Comparison of ENCODE assay signal across 9 cellular contexts in the genomic region with DNA sequence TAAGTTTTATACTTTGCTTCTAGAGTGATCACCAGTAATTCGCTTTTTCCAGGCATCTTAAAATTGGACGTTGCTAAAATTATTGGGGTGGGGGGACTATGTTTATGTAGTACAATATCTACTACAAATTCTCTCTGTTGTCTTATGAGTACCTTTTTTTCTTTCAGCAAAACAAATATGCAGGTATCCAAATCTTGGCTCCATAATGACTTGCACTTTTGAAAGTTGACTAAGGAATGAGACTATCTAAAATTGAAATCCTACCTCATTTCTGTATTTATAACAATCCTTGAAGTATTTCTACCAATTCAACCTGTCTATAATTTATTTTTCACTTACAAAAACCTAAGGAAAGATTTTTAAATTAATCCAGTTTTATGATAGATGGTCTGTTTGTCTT. TPM values are rescaled to one million over a fixed set of nuclear protein-coding genes. Genes with fewer than 3 reads are reported as not detected.
DNase-seq lines count a peak whose midpoint lies in the region; ATAC-seq and TF ChIP-seq lines count a peak whose summit lies in the region.
"Had no signal": no experiment of that assay in that cellular context is flagged by ENCODE, and none has a peak within 500 bp of the region (broad histone marks: within the 10 kb centered on the region; RNA-seq: fewer than 3 reads in every experiment).

No MANE protein-coding gene starts in this region.

- H3K36me3 Mint-ChIP-seq in activated B cell treated with CpG ODN at 0.5 μM for 24 hours (ENCODE audit: low read depth), result peaks cover 12% of the 10 kb centered on the region

- H3K4me3 Mint-ChIP-seq in activated B cell treated with CpG ODN at 0.5 μM for 24 hours, result peak overlapping the region; percentile 44

- TF ChIP-seq POLR2A in heart left ventricle (IDR thresholded peaks at IDR 0.05), result no peak

- H3K36me3 ChIP-seq in heart left ventricle (peaks cover 0 to 20% (median 5%) of the 10 kb centered on the region in 9 donors), tibial artery (peaks cover 4 to 7% (median 6%) of the 10 kb centered on the region in 3 donors)

- ATAC-seq in heart left ventricle (no peak), right cardiac atrium (no peak), activated B cell treated with CpG ODN at 0.5 μM for 24 hours (ENCODE audit: low read depth) (no peak), foreskin keratinocyte (no peak), GM19395 (IDR thresholded peaks at IDR 0.05; ENCODE audit: unreplicated experiment) (no peak)

- H3K27me3 ChIP-seq in heart left ventricle, result no peaks in the 10 kb centered on the region
- no peaks in the 10 kb centered on the region for H3K27me3 ChIP-seq in right cardiac atrium (ENCODE audit: control insufficient read depth, insufficient read depth)
- H3K27me3 ChIP-seq in foreskin keratinocyte, result no peaks in the 10 kb centered on the region
- no peaks in the 10 kb centered on the region for H3K27me3 ChIP-seq in tibial artery
- H3K27me3 ChIP-seq: neutrophil had no signal

- peaks cover 52% of the 10 kb centered on the region for H3K4me1 Mint-ChIP-seq in activated B cell treated with CpG ODN at 0.5 μM for 24 hours

- peak overlapping the region in 3 of 12 donors; percentile 99 to 100 (median 100) for H3K4me3 ChIP-seq in heart left ventricle
- no peak overlapping the region for H3K4me3 ChIP-seq in right cardiac atrium (ENCODE audit: low read length)
- no peak overlapping the region for H3K4me3 ChIP-seq in tibial artery

- no peaks in the 10 kb centered on the region for H3K27me3 Mint-ChIP-seq in activated B cell treated with CpG ODN at 0.5 μM for 24 hours

- DNase-seq in heart left ventricle (no peak), right cardiac atrium (no peak), activated B cell treated with CpG ODN at 0.5 μM for 24 hours (no peak), foreskin keratinocyte (no peak), tibial artery (no peak), hepatic stellate cell (ENCODE audit: low spot score) (no peak), globus pallidus (ENCODE audit: low spot score) (no peak)

- POLR2A ChIA-PET in activated B cell treated with CpG ODN at 0.5 μM for 24 hours (lab: Charles Lee), result interaction anchor here (1.2 kb wide), 1 partner anchor 18 kb away, joined by 3 read pairs; no protein-coding TSS in a partner anchor

- CTCF ChIA-PET in activated B cell treated with CpG ODN at 0.5 μM for 24 hours (lab: Charles Lee), result interaction anchor here (0.6 to 0.8 kb wide), 2 partner anchors 26 to 94 kb away, joined by 3 read pairs; no protein-coding TSS in a partner anchor

- H3K27ac ChIP-seq in heart left ventricle, result peak overlapping the region in 7 of 12 donors; percentile 14 to 98 (median 97)
- H3K27ac ChIP-seq in right cardiac atrium (ENCODE audit: low read length), result no peak overlapping the region
- H3K27ac ChIP-seq in foreskin keratinocyte, result peak overlapping the region; percentile 52
- H3K27ac ChIP-seq in tibial artery, result peak overlapping the region; percentile 11 to 16
- H3K27ac ChIP-seq: neutrophil had no signal

- no peaks in the 10 kb centered on the region for H3K9me3 ChIP-seq in heart left ventricle
- H3K9me3 ChIP-seq in right cardiac atrium (ENCODE audit: control insufficient read depth, low read length), result no peaks in the 10 kb centered on the region
- no peaks in the 10 kb centered on the region for H3K9me3 ChIP-seq in tibial artery
- H3K9me3 ChIP-seq: neutrophil had no signal

- no peak overlapping the region for H3K27ac Mint-ChIP-seq in activated B cell treated with CpG ODN at 0.5 μM for 24 hours

- intact Hi-C loops in heart left ventricle (cut with DNase I), result loop anchor here in 5 of 10 donors (5.0 to 10.0 kb wide), 4 partner anchors 118 to 348 kb away; partner anchors contain the start of genes HSP90AA1 (in 2 of the 5) and ZNF839 (in 2 of the 5)
- intact Hi-C loops in right cardiac atrium (cut with DNase I), result loop anchor here in 1 of 4 donors (10.0 kb wide), 2 partner anchors 118 to 252 kb away; partner anchors contain the start of gene HSP90AA1
- intact Hi-C loops in activated B cell treated with CpG ODN at 0.5 μM for 24 hours (cut with micrococcal nuclease), result no loop called here
- intact Hi-C loops in tibial artery (cut with DNase I; ENCODE audit: low total_unique reads), result loop anchor here (10.0 kb wide), 1 partner anchor 202 kb away; the partner anchor contains the start of gene PPP2R5C

- WGBS in heart left ventricle, 4 donors, result 47 to 63% (median 56%) methylated on average over 2 of the region's 2 CpGs
- 58% methylated on average over 2 of the region's 2 CpGs for WGBS in right cardiac atrium

- no peaks in the 10 kb centered on the region for H3K9me3 Mint-ChIP-seq in activated B cell treated with CpG ODN at 0.5 μM for 24 hours

- TF ChIP-seq CTCF in heart left ventricle (IDR thresholded peaks at IDR 0.05) (no peak), activated B cell treated with CpG ODN at 0.5 μM for 24 hours (IDR thresholded peaks at IDR 0.05) (no peak), foreskin keratinocyte (conservative IDR thresholded peaks at IDR 0.05) (no peak), tibial artery (IDR thresholded peaks at IDR 0.05) (no peak)

- peaks cover 3 to 72% (median 59%) of the 10 kb centered on the region in 12 donors for H3K4me1 ChIP-seq in heart left ventricle
- peaks cover 5% of the 10 kb centered on the region for H3K4me1 ChIP-seq in right cardiac atrium (ENCODE audit: control insufficient read depth, insufficient read depth, low read length)
- peaks cover 18% of the 10 kb centered on the region for H3K4me1 ChIP-seq in foreskin keratinocyte
- peaks cover 0 to 61% (median 21%) of the 10 kb centered on the region in 4 donors for H3K4me1 ChIP-seq in tibial artery

RNA-seq across cellular contexts. Expression of gene DYNC1H1, which starts 2.4 kb away (rescaled TPM):
- total RNA-seq in heart left ventricle, result 100 to 1,000 TPM; 291 to 942 (median 603) TPM
- polyA plus RNA-seq in heart left ventricle, result 100 to 1,000 TPM; 164 to 259 TPM
- total RNA-seq in right cardiac atrium, result 100 to 1,000 TPM; 287 to 411 (median 341) TPM
- polyA plus RNA-seq in right cardiac atrium, result 188 TPM
- 208 and 236 TPM in 2 replicates for total RNA-seq in activated B cell treated with CpG ODN at 0.5 μM for 24 hours
- 384 and 390 TPM in 2 replicates for total RNA-seq in foreskin keratinocyte
- 132 and 135 TPM in 2 replicates for polyA plus RNA-seq in foreskin keratinocyte
